Comparison of ENCODE assay signal across 9 cellular contexts in genomic region chr15:71485094-71485693, GRCh38.
DNase-seq lines count a peak whose midpoint lies in the region; ATAC-seq, FAIRE-seq and TF ChIP-seq lines count a peak whose summit lies in the region.
"Had no signal": no experiment of that assay in that cellular context is flagged by ENCODE, and none has a peak within 500 bp of the region (broad histone marks: within the 10 kb centered on the region; RNA-seq: fewer than 3 reads in every experiment).

No MANE protein-coding gene starts in this region.

- no TSS peak for BruUV-seq in GM12878 (replicated peaks; lab: Mats Ljungman, UMichigan)

- in situ Hi-C loops in GM12878 (cut with MboI) = no loop called here

- peak; percentile 49 for FAIRE-seq in GM12878 (lab: Jason Lieb, UNC)

- POLR2A ChIA-PET in GM12878 (lab: Charles Lee) = no interaction called here

- H3K9ac ChIP-seq in GM12878 (ENCODE audit: control insufficient read depth, insufficient read depth, low read length) = no peak overlapping the region

- no peak overlapping the region for H3K4me2 ChIP-seq in GM12878 (ENCODE audit: control insufficient read depth, insufficient read depth)

- SMC1A ChIA-PET in GM12878 (lab: Charles Lee; ENCODE audit: uncharacterized antibody, unreplicated experiment) = no interaction called here

- intact Hi-C loops in GM12878 (cut with micrococcal nuclease; ENCODE audit: unreplicated experiment) = no loop called here

- no peaks in the 10 kb centered on the region for H3K9me3 ChIP-seq in GM12878 (replicated peaks; ENCODE audit: control insufficient read depth, insufficient read depth, low read length)

- ATAC-seq in GM12878 = peak; percentile 82
- ATAC-seq in GM19397 (IDR thresholded peaks at IDR 0.05; ENCODE audit: unreplicated experiment) = no peak
- ATAC-seq: Right ventricle myocardium inferior had no signal

- CTCF ChIA-PET in GM12878 (lab: Yijun Ruan, JAX) = interaction anchor here (0.7 to 1.9 kb wide), 5 partner anchors 8 to 487 kb away, joined by 3 to 6 read pairs (median 3); no protein-coding TSS in a partner anchor

- whole genome bisulfite sequencing in GM12878 (ENCODE audit: insufficient coverage, insufficient replicate concordance, low lambda C conversion rate, missing lambda C conversion rate) = 41% methylated on average over 2 of the region's 2 CpGs

- H3K36me3 ChIP-seq in GM12878 (ENCODE audit: control insufficient read depth in 2 of 2, insufficient read depth in 2 of 2, low read length in 1 of 2) = no peaks in the 10 kb centered on the region

- RAD21 ChIA-PET in GM12878 (lab: Charles Lee; ENCODE audit: unreplicated experiment) = no interaction called here

- no peak for TF ChIP-seq EP300 in GM12878 (IDR thresholded peaks at IDR 0.05; ENCODE audit: borderline replicate concordance in 1 of 2, control insufficient read depth in 1 of 2, low read depth in 2 of 2, low read length in 2 of 2)

- no peak for TF ChIP-seq RAD21 in GM12878 (IDR thresholded peaks at IDR 0.05; ENCODE audit: insufficient read depth, low read depth, low read length)

- no peak overlapping the region for H3K27ac ChIP-seq in GM12878 (ENCODE audit: control insufficient read depth, insufficient read depth)

- peaks cover 0 to 3% of the 10 kb centered on the region in 2 experiments; a peak in 1 of 4 replicates for H3K27me3 ChIP-seq in GM12878 (replicated peaks in 1 of 2; ENCODE audit: control insufficient read depth in 2 of 2, insufficient read depth in 2 of 2, low read length in 1 of 2)

- no peaks in the 10 kb centered on the region for H3K79me2 ChIP-seq in GM12878 (ENCODE audit: control insufficient read depth, insufficient read depth, low read length)

- H3K4me1 ChIP-seq in GM12878 (ENCODE audit: control insufficient read depth, insufficient read depth, low read length) = no peaks in the 10 kb centered on the region

- no peak overlapping the region for H3K4me3 ChIP-seq in GM12878

- no peaks in the 10 kb centered on the region for H4K20me1 ChIP-seq in GM12878 (ENCODE audit: control insufficient read depth, insufficient read depth)

- H2AFZ ChIP-seq in GM12878 (ENCODE audit: control insufficient read depth, low read depth, low read length) = no peak overlapping the region

- DNase-seq in ELR (ENCODE audit: low read depth) (peak; percentile 28), HuH-7.5 (ENCODE audit: low spot score) (peak; percentile 47), GM12878 (ENCODE audit: low read depth, low spot score) (no peak), myocyte (ENCODE audit: low read depth) (peak; percentile 25), activated gamma-delta T cell (lab: John Stamatoyannopoulos, UW) (no peak), NCI-H2171 (lab: John Stamatoyannopoulos, UW) (no peak), NCI-H1694 (lab: John Stamatoyannopoulos, UW) (no peak)

- no peak for TF ChIP-seq POLR2A in GM12878 (IDR thresholded peaks at IDR 0.05; ENCODE audit: low read depth, low read length)

- TF ChIP-seq CTCF in GM12878 (IDR thresholded peaks at IDR 0.05 in 2 of 3, conservative IDR thresholded peaks at IDR 0.05 in 1 of 3; ENCODE audit: control insufficient read depth in 2 of 3, extremely low read depth in 1 of 3, insufficient read depth in 1 of 3, low read depth in 3 of 3, low read length in 3 of 3) = peak; percentile 31 to 66 (median 54); a peak in 5 of 6 replicates

TF ChIP-seq in GM12878, 131 proteins besides CTCF, POLR2A, EP300 and RAD21:
- TF ChIP-seq MEF2A (IDR thresholded peaks at IDR 0.05; ENCODE audit: insufficient read depth, low read depth, low read length) (0 out of 2 replicates have a peak, but pooled peaks have one; percentile 13), ZNF207 (IDR thresholded peaks at IDR 0.05; ENCODE audit: borderline replicate concordance) (no peak), POU2F2 (IDR thresholded peaks at IDR 0.05; ENCODE audit: borderline replicate concordance, low read depth, low read length) (no peak)

Comparison
In these comparisons a context has a peak if more than half of its experiments do, and no peak if none do; other contexts are left out.
1. DNase-seq: peak in ELR (single experiment), HuH-7.5 (single experiment) and myocyte (single experiment); none in GM12878 (single experiment), activated gamma-delta T cell (single experiment), NCI-H2171 (single experiment) and NCI-H1694 (single experiment).